14 cellular contexts compared by ENCODE assay signal in genomic region chr1:68228833-68229232, GRCh38. TPM values are rescaled to one million over a fixed set of nuclear protein-coding genes. Genes with fewer than 3 reads are reported as not detected.
DNase-seq lines count a peak whose midpoint lies in the region; ATAC-seq and TF ChIP-seq lines count a peak whose summit lies in the region.
"Had no signal": no experiment of that assay in that cellular context is flagged by ENCODE, and none has a peak within 500 bp of the region (broad histone marks: within the 10 kb centered on the region; RNA-seq: fewer than 3 reads in every experiment).

No MANE protein-coding gene starts in this region.

- H3K27ac Mint-ChIP-seq in MCF 10A (ENCODE audit: low read depth, unreplicated experiment) (no peak overlapping the region), type B pancreatic cell (peak overlapping the region; percentile 80)
- no peak overlapping the region for H3K27ac Mint-ChIP-seq in activated naive CD8-positive, alpha-beta T cell treated with anti-CD3 and anti-CD28 coated beads, Interleukin-2, amount 50 U/mL, for 24 hours
- H3K27ac Mint-ChIP-seq: activated T-cell treated with anti-CD3 and anti-CD28 coated beads, Interleukin-2, amount 50 U/mL, for 72 hours had no signal

- H3K27me3 ChIP-seq in breast epithelium = no peaks in the 10 kb centered on the region
- no peaks in the 10 kb centered on the region for H3K27me3 ChIP-seq in muscle layer of duodenum (ENCODE audit: low read depth, low read length)

- BruUV-seq in MCF 10A (replicated peaks; lab: Mats Ljungman, UMichigan) = no TSS peak

- no peak for ATAC-seq in HG03196 (IDR thresholded peaks at IDR 0.05; ENCODE audit: unreplicated experiment)
- no peak for ATAC-seq in activated naive CD8-positive, alpha-beta T cell treated with anti-CD3 and anti-CD28 coated beads, Interleukin-2, amount 50 U/mL, for 24 hours
- ATAC-seq: activated T-cell treated with anti-CD3 and anti-CD28 coated beads, Interleukin-2, amount 50 U/mL, for 72 hours; HepG2 had no signal

- H3K4me3 Mint-ChIP-seq in MCF 10A (ENCODE audit: unreplicated experiment) (no peak overlapping the region), type B pancreatic cell (peak overlapping the region; percentile 98)
- no peak overlapping the region for H3K4me3 Mint-ChIP-seq in activated naive CD8-positive, alpha-beta T cell treated with anti-CD3 and anti-CD28 coated beads, Interleukin-2, amount 50 U/mL, for 24 hours
- H3K4me3 Mint-ChIP-seq: activated T-cell treated with anti-CD3 and anti-CD28 coated beads, Interleukin-2, amount 50 U/mL, for 72 hours had no signal

- DNase-seq in breast epithelium (ENCODE audit: low spot score in 2 of 2) (no peak), MCF 10A (ENCODE audit: unreplicated experiment) (no peak), dermis blood vessel endothelial cell (peak; percentile 22), type B pancreatic cell (ENCODE audit: extremely low spot score, unreplicated experiment) (no peak), NCI-H524 treated with DMSO at 0.1 percent for 48 hours (lab: John Stamatoyannopoulos, UW) (no peak)
- DNase-seq in activated naive CD8-positive, alpha-beta T cell treated with anti-CD3 and anti-CD28 coated beads, Interleukin-2, amount 50 U/mL, for 24 hours = no peak
- DNase-seq: activated T-cell treated with anti-CD3 and anti-CD28 coated beads, Interleukin-2, amount 50 U/mL, for 72 hours; cerebellar nuclear complex; NCI-H187; stimulated activated CD4-positive, alpha-beta T cell treated with anti-CD3 and anti-CD28 coated beads, Interleukin-15, amount 100 ng/mL, for 24 hours had no signal

- H3K9me3 Mint-ChIP-seq in MCF 10A (ENCODE audit: unreplicated experiment) (no peaks in the 10 kb centered on the region), type B pancreatic cell (no peaks in the 10 kb centered on the region)
- H3K9me3 Mint-ChIP-seq in activated naive CD8-positive, alpha-beta T cell treated with anti-CD3 and anti-CD28 coated beads, Interleukin-2, amount 50 U/mL, for 24 hours = no peaks in the 10 kb centered on the region
- H3K9me3 Mint-ChIP-seq: activated T-cell treated with anti-CD3 and anti-CD28 coated beads, Interleukin-2, amount 50 U/mL, for 72 hours had no signal

- intact Hi-C loops in breast epithelium (cut with DNase I; ENCODE audit: low total_unique reads) (no loop called here), MCF 10A (cut with micrococcal nuclease) (no loop called here)

- CTCF ChIA-PET in MCF 10A (lab: Yijun Ruan, JAX) = interaction anchor here (0.6 kb wide), 1 partner anchor 108 kb away, joined by 3 read pairs; no protein-coding TSS in a partner anchor

- H3K9me3 ChIP-seq in breast epithelium (no peaks in the 10 kb centered on the region), muscle layer of duodenum (ENCODE audit: control insufficient read depth in 1 of 2, low read length in 2 of 2) (no peaks in the 10 kb centered on the region)

- TF ChIP-seq CTCF in breast epithelium (IDR thresholded peaks at IDR 0.05) (no peak), MCF 10A (IDR thresholded peaks at IDR 0.05; ENCODE audit: unreplicated experiment) (no peak), type B pancreatic cell (conservative IDR thresholded peaks at IDR 0.05) (no peak)

- POLR2A ChIA-PET in MCF 10A (lab: Yijun Ruan, JAX) = interaction anchor here (0.7 to 4.6 kb wide), 6 partner anchors 8 to 397 kb away, joined by 3 to 70 read pairs (median 4); no protein-coding TSS in a partner anchor

- H3K36me3 Mint-ChIP-seq in MCF 10A (ENCODE audit: insufficient read depth, unreplicated experiment) (peaks cover 7% of the 10 kb centered on the region), type B pancreatic cell (peaks cover 18% of the 10 kb centered on the region)
- no peaks in the 10 kb centered on the region for H3K36me3 Mint-ChIP-seq in activated naive CD8-positive, alpha-beta T cell treated with anti-CD3 and anti-CD28 coated beads, Interleukin-2, amount 50 U/mL, for 24 hours (ENCODE audit: low read depth)

- H3K4me1 Mint-ChIP-seq in MCF 10A (ENCODE audit: insufficient read depth, unreplicated experiment) = peaks cover 27% of the 10 kb centered on the region
- H3K4me1 Mint-ChIP-seq in type B pancreatic cell (ENCODE audit: unreplicated experiment) = peaks cover 42% of the 10 kb centered on the region
- H3K4me1 Mint-ChIP-seq in activated naive CD8-positive, alpha-beta T cell treated with anti-CD3 and anti-CD28 coated beads, Interleukin-2, amount 50 U/mL, for 24 hours = peaks cover 12% of the 10 kb centered on the region

- TF ChIP-seq POLR2A in breast epithelium (IDR thresholded peaks at IDR 0.05) = no peak

- H3K36me3 ChIP-seq in breast epithelium = no peaks in the 10 kb centered on the region
- H3K36me3 ChIP-seq in muscle layer of duodenum (ENCODE audit: control insufficient read depth in 1 of 2, insufficient read depth in 2 of 2, low read length in 2 of 2) = no peaks in the 10 kb centered on the region

- H3K4me3 ChIP-seq in breast epithelium (peak overlapping the region in 2 of 3 donors; percentile 74 to 85), muscle layer of duodenum (ENCODE audit: low read depth in 1 of 2, low read length in 2 of 2) (peak overlapping the region; percentile 5 to 82)

- no peaks in the 10 kb centered on the region for H3K27me3 Mint-ChIP-seq in MCF 10A (ENCODE audit: insufficient read depth, unreplicated experiment)
- H3K27me3 Mint-ChIP-seq in type B pancreatic cell = peaks cover 3% of the 10 kb centered on the region
- H3K27me3 Mint-ChIP-seq in activated naive CD8-positive, alpha-beta T cell treated with anti-CD3 and anti-CD28 coated beads, Interleukin-2, amount 50 U/mL, for 24 hours = peaks cover 60% of the 10 kb centered on the region

- H3K27ac ChIP-seq in breast epithelium (peak overlapping the region; percentile 48 to 88), muscle layer of duodenum (ENCODE audit: low read length) (peak overlapping the region; percentile 45)
- H3K27ac ChIP-seq: VCaP had no signal

- H3K4me1 ChIP-seq in breast epithelium (peaks cover 0 to 5% of the 10 kb centered on the region in 2 donors), muscle layer of duodenum (ENCODE audit: control insufficient read depth in 1 of 2, insufficient read depth in 2 of 2, low read length in 2 of 2) (peaks cover 8 to 22% of the 10 kb centered on the region in 2 donors)

RNA-seq across cellular contexts. Expression of gene WLS, which starts 3.5 kb away (rescaled TPM):
- total RNA-seq in breast epithelium (10 to 100 TPM; 61.9 to 76.3 (median 62.8) TPM), MCF 10A (2022) (34.7 and 37.8 TPM in 2 replicates), dermis blood vessel endothelial cell (43.4 and 50.8 TPM in 2 replicates), type B pancreatic cell (ENCODE audit: low replicate concordance) (89.1 and 306 TPM in 2 replicates)
- total RNA-seq: activated T-cell treated with anti-CD3 and anti-CD28 coated beads, Interleukin-2, amount 50 U/mL, for 72 hours; HepG2 had no signal
